Comparison of ENCODE assay signal across 8 cellular contexts in genomic region chr22:21001601-21002325, GRCh38. TPM values are rescaled to one million over a fixed set of nuclear protein-coding genes. Genes with fewer than 3 reads are reported as not detected.
DNase-seq lines count a peak whose midpoint lies in the region; TF ChIP-seq lines count a peak whose summit lies in the region.

A gene with protein sequence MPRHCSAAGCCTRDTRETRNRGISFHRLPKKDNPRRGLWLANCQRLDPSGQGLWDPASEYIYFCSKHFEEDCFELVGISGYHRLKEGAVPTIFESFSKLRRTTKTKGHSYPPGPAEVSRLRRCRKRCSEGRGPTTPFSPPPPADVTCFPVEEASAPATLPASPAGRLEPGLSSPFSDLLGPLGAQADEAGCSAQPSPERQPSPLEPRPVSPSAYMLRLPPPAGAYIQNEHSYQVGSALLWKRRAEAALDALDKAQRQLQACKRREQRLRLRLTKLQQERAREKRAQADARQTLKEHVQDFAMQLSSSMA (minus strand): TSS chr22:21002118. CDS start chr22:21001911, 207 bp downstream.

- in situ Hi-C loops in SK-MEL-5 (cut with HindIII; ENCODE audit: low pct_unique_long_range_greater_than_20kb, low sequenced_read_pairs), result no loop called here

- H3K27me3 Mint-ChIP-seq in HFFc6 (ENCODE audit: insufficient read depth), result peaks cover 15% of the 10 kb centered on the region

- H3K27ac ChIP-seq in neuronal stem cell (replicated peaks; ENCODE audit: low read length) (peak within 1 kb of the TSS; percentile 94), subcutaneous abdominal adipose tissue (ENCODE audit: low read depth, low read length) (peak within 1 kb of the TSS; percentile 95)

- H3K27me3 ChIP-seq in neuronal stem cell (ENCODE audit: control insufficient read depth in 3 of 3, insufficient read depth in 3 of 3, low read depth in 1 of 3, low read length in 3 of 3), result no peaks in the 10 kb centered on the region
- no peaks in the 10 kb centered on the region for H3K27me3 ChIP-seq in subcutaneous abdominal adipose tissue (ENCODE audit: control insufficient read depth in 5 of 5, insufficient read depth in 4 of 5, low read length in 5 of 5)

- H4K91ac ChIP-seq in neuronal stem cell (ENCODE audit: low read depth, low read length, poor library complexity), result peak within 1 kb of the TSS; percentile 77

- peak within 1 kb of the TSS; percentile 88 for H2BK5ac ChIP-seq in neuronal stem cell (ENCODE audit: low read length)

- peaks cover 17 to 21% of the 10 kb centered on the region in 2 donors for H3K4me1 ChIP-seq in neuronal stem cell (ENCODE audit: control insufficient read depth in 2 of 2, insufficient read depth in 1 of 2, low read depth in 1 of 2, low read length in 2 of 2)
- H3K4me1 ChIP-seq in subcutaneous abdominal adipose tissue (ENCODE audit: control insufficient read depth in 5 of 5, insufficient read depth in 5 of 5, low read length in 5 of 5), result peaks cover 10 to 39% (median 35%) of the 10 kb centered on the region in 5 donors

- DNase-seq in GM04504 (ENCODE audit: low read depth) (peak; percentile 90), HFFc6 (peak; percentile 91), NAMALWA (ENCODE audit: low spot score) (peak; percentile 97), SK-MEL-5 (ENCODE audit: low read depth, low spot score) (peak; percentile 95), foreskin melanocyte (peak; percentile 94), neuronal stem cell (ENCODE audit: low spot score) (peak; percentile 93)
- DNase-seq in activated naive CD4-positive, alpha-beta T cell treated with Interleukin-2 at 50 U/mL for 16 hours, result peak; percentile 97

- 0 out of 2 replicates have a peak, but pooled peaks cover 4% of the 10 kb centered on the region for H3K36me3 Mint-ChIP-seq in HFFc6 (ENCODE audit: low read depth)

- H3K4me3 ChIP-seq in neuronal stem cell (ENCODE audit: low read length in 2 of 2) (peak within 1 kb of the TSS; percentile 71 to 96), subcutaneous abdominal adipose tissue (ENCODE audit: low read depth in 1 of 5, low read length in 5 of 5) (peak within 1 kb of the TSS; percentile 64 to 88 (median 86))

- peak within 1 kb of the TSS; percentile 98 for H3K4ac ChIP-seq in neuronal stem cell (ENCODE audit: low read length)

- peak within 1 kb of the TSS; percentile 90 for H2BK12ac ChIP-seq in neuronal stem cell (ENCODE audit: low read length)

- H2BK120ac ChIP-seq in neuronal stem cell (ENCODE audit: low read depth, low read length), result peak within 1 kb of the TSS; percentile 98

- no peaks in the 10 kb centered on the region for H3K9me3 ChIP-seq in neuronal stem cell (replicated peaks in 1 of 2; ENCODE audit: control insufficient read depth in 2 of 2, insufficient read depth in 1 of 2, low read depth in 1 of 2, low read length in 2 of 2)
- no peaks in the 10 kb centered on the region for H3K9me3 ChIP-seq in subcutaneous abdominal adipose tissue (ENCODE audit: control insufficient read depth in 5 of 5, low read length in 5 of 5)

- H3K18ac ChIP-seq in neuronal stem cell (ENCODE audit: low read length), result peak within 1 kb of the TSS; percentile 99

- H3K23ac ChIP-seq in neuronal stem cell (ENCODE audit: low read depth, low read length, poor library complexity), result peak within 1 kb of the TSS; percentile 96

- H3K14ac ChIP-seq in neuronal stem cell (ENCODE audit: low read length), result peak within 1 kb of the TSS; percentile 56

- peaks cover 24% of the 10 kb centered on the region for H3K4me1 Mint-ChIP-seq in HFFc6 (ENCODE audit: low read depth)

- H4K8ac ChIP-seq in neuronal stem cell (ENCODE audit: low read depth, low read length), result peak within 1 kb of the TSS; percentile 82

- peak within 1 kb of the TSS; percentile 92 for H2AFZ ChIP-seq in neuronal stem cell (ENCODE audit: low read length)

- H2BK15ac ChIP-seq in neuronal stem cell (ENCODE audit: low read length), result peak within 1 kb of the TSS; percentile 93

- H3K9ac ChIP-seq in neuronal stem cell (ENCODE audit: low read depth, low read length, poor library complexity), result peak within 1 kb of the TSS; percentile 94
- H3K9ac ChIP-seq in subcutaneous abdominal adipose tissue (ENCODE audit: low read length in 5 of 5), result peak within 1 kb of the TSS; percentile 73 to 92 (median 91)

- peak within 1 kb of the TSS; percentile 94 for H3K27ac Mint-ChIP-seq in HFFc6

- peak within 1 kb of the TSS; percentile 93 for H3K4me3 Mint-ChIP-seq in HFFc6

- no peak for TF ChIP-seq CTCF in HFFc6 (IDR thresholded peaks at IDR 0.05)

- peak within 1 kb of the TSS; percentile 95 for H3K4me2 ChIP-seq in neuronal stem cell (ENCODE audit: insufficient read depth, low read length, poor library complexity, severe bottlenecking)

- H3K9me3 Mint-ChIP-seq in HFFc6, result no peaks in the 10 kb centered on the region

- H2AK5ac ChIP-seq in neuronal stem cell (ENCODE audit: low read depth, low read length), result peak within 1 kb of the TSS; percentile 97

- H3K79me1 ChIP-seq in neuronal stem cell (ENCODE audit: low read depth, low read length), result peaks cover 14% of the 10 kb centered on the region

- peaks cover 34 to 46% of the 10 kb centered on the region in 2 donors for H3K36me3 ChIP-seq in neuronal stem cell (replicated peaks in 1 of 2; ENCODE audit: control insufficient read depth in 2 of 2, insufficient read depth in 2 of 2, low read length in 2 of 2)
- H3K36me3 ChIP-seq in subcutaneous abdominal adipose tissue (ENCODE audit: control insufficient read depth in 5 of 5, insufficient read depth in 5 of 5, low read length in 5 of 5), result peaks cover 0 to 34% (median 29%) of the 10 kb centered on the region in 5 donors

- WGBS in neuronal stem cell (ENCODE audit: extremely low coverage in 2 of 2, insufficient read length in 2 of 2, insufficient replicate concordance in 1 of 2), 2 donors, result no CpG with 5 or more reads among the region's 83 CpGs

RNA-seq across cellular contexts. Expression of the gene that starts here (rescaled TPM):
- 10 to 100 TPM; 17.8 to 23.1 (median 21.1) TPM for total RNA-seq in HFFc6 (2021; fragmentation: NEBNext Ultra II Directional; extraction: Animal tissue kit (Norgen Biotek cat#: 25700))
- 50.2 and 55.3 TPM in 2 replicates for total RNA-seq in SK-MEL-5 (2014; rRNA removed; shearing (Covaris generic))
- 54.0 and 61.7 TPM in 2 replicates for polyA plus RNA-seq in SK-MEL-5 (2015; cell fraction: cytosol; rRNA removed)
- 84.7 and 98.3 TPM in 2 replicates for polyA plus RNA-seq in SK-MEL-5 (2015; cell fraction: nucleus; rRNA removed)
- polyA plus RNA-seq in neuronal stem cell (2013, experiment 1 of 2), result 26.5 TPM
- 28.4 TPM for polyA plus RNA-seq in neuronal stem cell (2013, experiment 2 of 2)

Comparison
In these comparisons a context has a peak if more than half of its experiments do, and no peak if none do; other contexts are left out.
1. Peak in every context shown above with its lines: DNase-seq, H3K4me3 ChIP-seq and H3K27ac ChIP-seq.